22 cellular contexts compared by ENCODE assay signal in genomic region chr2:239727182-239727775, GRCh38.
A peak's percentile ranks its signal among the peaks of the same experiment; 100 is the strongest.
DNase-seq lines count a peak whose midpoint lies in the region; ATAC-seq and TF ChIP-seq lines count a peak whose summit lies in the region.
"Had no signal": no experiment of that assay in that cellular context is flagged by ENCODE, and none has a peak within 500 bp of the region (broad histone marks: within the 10 kb centered on the region; RNA-seq: fewer than 3 reads in every experiment).

No MANE protein-coding gene starts in this region.

- no peak overlapping the region for H3K4me3 Mint-ChIP-seq in endothelial cell (ENCODE audit: unreplicated experiment)
- H3K4me3 Mint-ChIP-seq: nephron had no signal

- H3K36me3 ChIP-seq in DND-41 (ENCODE audit: insufficient read depth, low read length) (no peaks in the 10 kb centered on the region), sigmoid colon (no peaks in the 10 kb centered on the region)
- H3K36me3 ChIP-seq: BLaER1 treated with 17β-estradiol and CSF1 and Interleukin-3, amounts not matched to agents 10 nM and 100 nM; gastroesophageal sphincter; pancreas had no signal

- H3K27ac ChIP-seq in DND-41 (ENCODE audit: low read length) (0 out of 2 replicates have a peak overlapping the region, but pooled peaks have one; percentile 0), sigmoid colon (no peak overlapping the region)
- H3K27ac ChIP-seq: BLaER1 treated with 17β-estradiol and CSF1 and Interleukin-3, amounts not matched to agents 10 nM and 100 nM; gastroesophageal sphincter; pancreas had no signal

- peak; percentile 57 for DNase-seq in activated effector memory CD4-positive, alpha-beta T cell treated with anti-CD3 and anti-CD28 coated beads, Interleukin-2, amount 50 U/mL, for 16 hours
- no peak for DNase-seq in activated effector memory CD4-positive, alpha-beta T cell treated with Interleukin-2 at 50 U/mL for 16 hours
- DNase-seq in DND-41 (no peak), endothelial cell (ENCODE audit: low spot score) (no peak), sigmoid colon (peak; percentile 50), HK-2 (ENCODE audit: unreplicated experiment) (no peak)
- DNase-seq: activated CD4-positive, alpha-beta T cell treated with anti-CD3 and anti-CD28 coated beads, Interleukin-2, amount 50 U/mL, for 1 hour; Caco-2; NCI-H1092 treated with DMSO at 0.1 percent for 48 hours; NCI-H2029 treated with DMSO at 0.1 percent for 48 hours; NCI-H510A treated with DMSO at 0.1 percent for 48 hours; NK-92 treated with Interleukin-12 subunit alpha and Interleukin-12 subunit beta, amount 100 ng/mL, for 24 hours; SIG-M5; stimulated activated CD4-positive, alpha-beta T cell treated with anti-CD3 and anti-CD28 coated beads, Interleukin-4, amount 100 ng/mL, for 1 hour had no signal

- intact Hi-C loops in sigmoid colon (cut with DNase I): no loop called here

- TF ChIP-seq CTCF in DND-41 (IDR thresholded peaks at IDR 0.05; ENCODE audit: borderline replicate concordance, extremely low read depth, low read length, poor library complexity, severe bottlenecking): no peak
- TF ChIP-seq CTCF in endothelial cell (IDR thresholded peaks at IDR 0.05; ENCODE audit: unreplicated experiment): no peak
- TF ChIP-seq CTCF in sigmoid colon (IDR thresholded peaks at IDR 0.05): no peak

- peaks cover 4% of the 10 kb centered on the region for H3K36me3 Mint-ChIP-seq in endothelial cell (ENCODE audit: low read depth, unreplicated experiment)

- H3K4me2 ChIP-seq in DND-41 (ENCODE audit: insufficient read depth, low read length): no peak overlapping the region
- H3K4me2 ChIP-seq: BLaER1 treated with 17β-estradiol and CSF1 and Interleukin-3, amounts not matched to agents 10 nM and 100 nM had no signal

- H3K27me3 Mint-ChIP-seq in endothelial cell (ENCODE audit: unreplicated experiment): peaks cover 10% of the 10 kb centered on the region

- no peak for TF ChIP-seq EP300 in sigmoid colon (IDR thresholded peaks at IDR 0.05)

- H3K4me3 ChIP-seq in DND-41 (ENCODE audit: low read depth in 1 of 2, low read length in 2 of 2) (no peak overlapping the region), sigmoid colon (no peak overlapping the region)
- H3K4me3 ChIP-seq: BLaER1 treated with 17β-estradiol and CSF1 and Interleukin-3, amounts not matched to agents 10 nM and 100 nM; gastroesophageal sphincter; K562; pancreas had no signal

- H3K27me3 ChIP-seq in DND-41 (ENCODE audit: insufficient read depth, low read length, poor library complexity) (no peaks in the 10 kb centered on the region), sigmoid colon (no peaks in the 10 kb centered on the region)
- H3K27me3 ChIP-seq: BLaER1 treated with 17β-estradiol and CSF1 and Interleukin-3, amounts not matched to agents 10 nM and 100 nM; gastroesophageal sphincter; pancreas had no signal

- H2AFZ ChIP-seq in DND-41 (ENCODE audit: low read depth, low read length): no peak overlapping the region

- H4K20me1 ChIP-seq in DND-41 (ENCODE audit: insufficient read depth, low read length): no peaks in the 10 kb centered on the region
- H4K20me1 ChIP-seq: BLaER1 treated with 17β-estradiol and CSF1 and Interleukin-3, amounts not matched to agents 10 nM and 100 nM had no signal

- H3K9ac ChIP-seq in DND-41 (ENCODE audit: low read depth, low read length): no peak overlapping the region
- H3K9ac ChIP-seq: BLaER1 treated with 17β-estradiol and CSF1 and Interleukin-3, amounts not matched to agents 10 nM and 100 nM had no signal

- H3K9me3 ChIP-seq in DND-41 (ENCODE audit: insufficient read depth, low read length, severe bottlenecking) (no peaks in the 10 kb centered on the region), sigmoid colon (no peaks in the 10 kb centered on the region)
- H3K9me3 ChIP-seq: BLaER1 treated with 17β-estradiol and CSF1 and Interleukin-3, amounts not matched to agents 10 nM and 100 nM; Caco-2; gastroesophageal sphincter; pancreas had no signal

- H3K4me1 ChIP-seq in DND-41 (ENCODE audit: insufficient read depth, low read length) (no peaks in the 10 kb centered on the region), sigmoid colon (peaks cover 0 to 7% (median 0%) of the 10 kb centered on the region in 4 donors)
- H3K4me1 ChIP-seq: BLaER1 treated with 17β-estradiol and CSF1 and Interleukin-3, amounts not matched to agents 10 nM and 100 nM; Caco-2; pancreas had no signal

- WGBS in sigmoid colon, 2 donors: 67 to 88% methylated on average over 16 of the region's 16 CpGs

- no peaks in the 10 kb centered on the region for H3K79me2 ChIP-seq in DND-41 (ENCODE audit: insufficient read depth, low read length)

- no peaks in the 10 kb centered on the region for H3K9me3 Mint-ChIP-seq in endothelial cell (ENCODE audit: unreplicated experiment)
- H3K9me3 Mint-ChIP-seq: nephron had no signal

- no peak for TF ChIP-seq POLR2A in sigmoid colon (IDR thresholded peaks at IDR 0.05)

- H3K4me1 Mint-ChIP-seq in endothelial cell (ENCODE audit: unreplicated experiment): peaks cover 2% of the 10 kb centered on the region

- peak overlapping the region; percentile 48 for H3K27ac Mint-ChIP-seq in endothelial cell (ENCODE audit: unreplicated experiment)

- ATAC-seq in DND-41 (ENCODE audit: insufficient read depth, low read depth): no peak
- no peak for ATAC-seq in HG03457 (IDR thresholded peaks at IDR 0.05; ENCODE audit: unreplicated experiment)
- ATAC-seq in GM19351 (IDR thresholded peaks at IDR 0.05; ENCODE audit: unreplicated experiment): no peak
- ATAC-seq: gastroesophageal sphincter, HCT116, pancreas had no signal

Comparison
In these comparisons a context has a peak if more than half of its experiments do, and no peak if none do; other contexts are left out.
1. DNase-seq: peak in activated effector memory CD4-positive, alpha-beta T cell treated with anti-CD3 and anti-CD28 coated beads, Interleukin-2, amount 50 U/mL, for 16 hours (single experiment) and sigmoid colon (single experiment); none in activated effector memory CD4-positive, alpha-beta T cell treated with Interleukin-2 at 50 U/mL for 16 hours (single experiment), DND-41 (single experiment), endothelial cell (single experiment) and HK-2 (single experiment).